ENCODE assay signal across 8 cellular contexts in genomic region chr2:172106128-172106961, GRCh38. TPM values are rescaled to one million over a fixed set of nuclear protein-coding genes. Genes with fewer than 3 reads are reported as not detected.
DNase-seq lines count a peak whose midpoint lies in the region; ATAC-seq and TF ChIP-seq lines count a peak whose summit lies in the region.

No MANE protein-coding gene starts in this region.

- H3K27ac ChIP-seq in esophagus squamous epithelium (no peak overlapping the region), neuronal stem cell (replicated peaks; ENCODE audit: low read length) (no peak overlapping the region)

- H2AFZ ChIP-seq in neuronal stem cell (ENCODE audit: low read length) = peak overlapping the region; percentile 85

- TF ChIP-seq CTCF in BJ (IDR thresholded peaks at IDR 0.05; ENCODE audit: insufficient read depth, low read depth, low read length) (peak; percentile 75), WI38 (IDR thresholded peaks at IDR 0.05; ENCODE audit: low read depth, low read length) (peak; percentile 47; the same call in 1 of the 2 replicates), esophagus squamous epithelium (IDR thresholded peaks at IDR 0.05) (peak in 3 of 6 experiments; percentile 3 to 41 (median 7))

- intact Hi-C loops in esophagus squamous epithelium (cut with DNase I) = loop anchor here (10.0 kb wide), 2 partner anchors 292 to 412 kb away; no protein-coding TSS in a partner anchor

- H2BK120ac ChIP-seq in neuronal stem cell (ENCODE audit: low read depth, low read length) = no peak overlapping the region

- H2BK12ac ChIP-seq in neuronal stem cell (ENCODE audit: low read length) = no peak overlapping the region

- ATAC-seq in HG03354 (IDR thresholded peaks at IDR 0.05; ENCODE audit: poor library complexity, severe bottlenecking, unreplicated experiment) = no peak
- ATAC-seq in HG03521 (IDR thresholded peaks at IDR 0.05; ENCODE audit: unreplicated experiment) = no peak

- CTCF ChIA-PET in BJ (lab: Yijun Ruan, JAX) = interaction anchor here (0.7 to 5.1 kb wide), 37 partner anchors 9 to 539 kb away, joined by 3 to 59 read pairs (median 3); partner anchors contain the start of gene HAT1

- H3K4ac ChIP-seq in neuronal stem cell (ENCODE audit: low read length) = no peak overlapping the region

- peak overlapping the region; percentile 35 for H3K18ac ChIP-seq in neuronal stem cell (ENCODE audit: low read length)

- H3K27me3 ChIP-seq in BJ (ENCODE audit: control insufficient read depth, insufficient read depth, low read length) = no peaks in the 10 kb centered on the region
- H3K27me3 ChIP-seq in esophagus squamous epithelium = peaks cover 38 to 96% (median 64%) of the 10 kb centered on the region in 4 donors
- H3K27me3 ChIP-seq in neuronal stem cell (ENCODE audit: control insufficient read depth in 3 of 3, insufficient read depth in 3 of 3, low read depth in 1 of 3, low read length in 3 of 3) = peaks cover 34 to 79% (median 54%) of the 10 kb centered on the region in 3 experiments

- peak overlapping the region; percentile 58 for H3K4me2 ChIP-seq in neuronal stem cell (ENCODE audit: insufficient read depth, low read length, poor library complexity, severe bottlenecking)

- DNase-seq in BJ (ENCODE audit: low read depth) = no peak
- DNase-seq in HT-29 (ENCODE audit: low spot score) = peak; percentile 38
- DNase-seq in esophagus squamous epithelium (lab: John Stamatoyannopoulos, UW) = no peak
- DNase-seq in neuronal stem cell (ENCODE audit: low spot score) = peak; percentile 38
- no peak for DNase-seq in SKM-1 treated with dmso at 0.1 percent for 144 hours (lab: John Stamatoyannopoulos, UW; ENCODE audit: unreplicated experiment)

- H3K4me3 ChIP-seq in BJ (ENCODE audit: low read depth, low read length) (peak overlapping the region; percentile 48), WI38 (ENCODE audit: low read depth, low read length) (peak overlapping the region; percentile 55), esophagus squamous epithelium (peak overlapping the region; percentile 13 to 51 (median 31)), neuronal stem cell (ENCODE audit: low read length in 2 of 2) (peak overlapping the region; percentile 22 to 60)

- H3K9me3 ChIP-seq in esophagus squamous epithelium (no peaks in the 10 kb centered on the region), neuronal stem cell (replicated peaks in 1 of 2; ENCODE audit: control insufficient read depth in 2 of 2, insufficient read depth in 1 of 2, low read depth in 1 of 2, low read length in 2 of 2) (peaks cover 0 to 5% of the 10 kb centered on the region in 2 donors)

- no peak overlapping the region for H2BK15ac ChIP-seq in neuronal stem cell (ENCODE audit: low read length)

- 3 to 6% methylated on average over 14 to 40 of the region's 43 CpGs for WGBS in esophagus squamous epithelium, 2 donors
- WGBS in neuronal stem cell (ENCODE audit: extremely low coverage in 2 of 2, insufficient read length in 2 of 2, insufficient replicate concordance in 1 of 2), 2 donors = no CpG with 5 or more reads among the region's 43 CpGs

- no peaks in the 10 kb centered on the region for H3K79me1 ChIP-seq in neuronal stem cell (ENCODE audit: low read depth, low read length)

- H3K23ac ChIP-seq in neuronal stem cell (ENCODE audit: low read depth, low read length, poor library complexity) = no peak overlapping the region

- H3K36me3 ChIP-seq in BJ (ENCODE audit: control insufficient read depth, insufficient read depth, low read length) = no peaks in the 10 kb centered on the region
- no peaks in the 10 kb centered on the region for H3K36me3 ChIP-seq in esophagus squamous epithelium
- no peaks in the 10 kb centered on the region for H3K36me3 ChIP-seq in neuronal stem cell (replicated peaks in 1 of 2; ENCODE audit: control insufficient read depth in 2 of 2, insufficient read depth in 2 of 2, low read length in 2 of 2)

- no peak overlapping the region for H3K14ac ChIP-seq in neuronal stem cell (ENCODE audit: low read length)

- H4K8ac ChIP-seq in neuronal stem cell (ENCODE audit: low read depth, low read length) = no peak overlapping the region

- H4K91ac ChIP-seq in neuronal stem cell (ENCODE audit: low read depth, low read length, poor library complexity) = no peak overlapping the region

- no peak overlapping the region for H2BK5ac ChIP-seq in neuronal stem cell (ENCODE audit: low read length)

- no peak overlapping the region for H3K9ac ChIP-seq in neuronal stem cell (ENCODE audit: low read depth, low read length, poor library complexity)

- POLR2A ChIA-PET in BJ (lab: Charles Lee) = no interaction called here

- no peak overlapping the region for H2AK5ac ChIP-seq in neuronal stem cell (ENCODE audit: low read depth, low read length)

- TF ChIP-seq POLR2A in esophagus squamous epithelium (IDR thresholded peaks at IDR 0.05) = no peak

- H3K4me1 ChIP-seq in esophagus squamous epithelium (peaks cover 21 to 53% (median 41%) of the 10 kb centered on the region in 3 donors), neuronal stem cell (ENCODE audit: control insufficient read depth in 2 of 2, insufficient read depth in 1 of 2, low read depth in 1 of 2, low read length in 2 of 2) (peaks cover 13 to 29% of the 10 kb centered on the region in 2 donors)

RNA-seq across cellular contexts. Expression of gene DLX2, which starts 3.6 kb away (rescaled TPM):
- 0.16 and 0.20 TPM in 2 replicates for polyA plus RNA-seq in BJ (2011; rRNA removed)
- polyA minus RNA-seq in BJ (2011; rRNA and poly(A)+ RNA removed) = 0.09 and 0.15 TPM in 2 replicates
- not detected in 2 replicates for total RNA-seq in HT-29 (2014; rRNA removed; shearing (Covaris generic))
- not detected for total RNA-seq in esophagus squamous epithelium
- 0.06 TPM for polyA plus RNA-seq in neuronal stem cell (2013, experiment 1 of 2)
- polyA plus RNA-seq in neuronal stem cell (2013, experiment 2 of 2) = 0.10 TPM

RNA-seq across cellular contexts. Expression of gene DLX1, which starts 21.0 kb away (rescaled TPM):
- polyA plus RNA-seq in BJ (2011; rRNA removed) = 1.2 and 1.4 TPM in 2 replicates
- 0.81 and 0.98 TPM in 2 replicates for polyA minus RNA-seq in BJ (2011; rRNA and poly(A)+ RNA removed)
- 0.08 and 0.18 TPM in 2 replicates for total RNA-seq in HT-29 (2014; rRNA removed; shearing (Covaris generic))
- not detected for total RNA-seq in esophagus squamous epithelium
- polyA plus RNA-seq in neuronal stem cell (2013, experiment 1 of 2) = 0.08 TPM
- 0.10 TPM for polyA plus RNA-seq in neuronal stem cell (2013, experiment 2 of 2)

Comparison
In these comparisons a context has a peak if more than half of its experiments do, and no peak if none do; other contexts are left out.
1. DNase-seq: peak in HT-29 (single experiment) and neuronal stem cell (single experiment); none in BJ (single experiment), esophagus squamous epithelium (single experiment) and SKM-1 treated with dmso at 0.1 percent for 144 hours (single experiment).
2. Peak in every context shown above with its lines, with median percentiles within 50 percentile points of each other: H3K4me3 ChIP-seq.